12 cellular contexts compared by ENCODE assay signal in the genomic region with DNA sequence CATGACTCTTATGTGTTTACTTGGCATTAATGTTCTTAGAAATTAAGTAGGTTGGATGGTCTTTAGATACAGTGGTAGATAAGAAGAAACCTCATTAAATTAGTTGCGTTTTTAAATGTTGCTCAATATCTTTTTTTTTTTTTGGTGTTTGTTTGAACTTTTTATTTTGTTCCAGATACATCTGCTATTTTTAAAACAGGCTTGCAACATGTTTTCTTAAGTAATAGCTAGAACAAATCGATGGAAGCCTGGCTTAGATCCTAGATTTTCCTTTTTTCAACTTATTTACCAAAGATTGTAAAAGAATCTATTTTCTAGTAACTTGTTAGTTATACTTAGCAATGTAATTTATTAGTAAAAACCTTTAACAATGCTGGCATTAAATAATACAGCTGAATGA. TPM values are rescaled to one million over a fixed set of nuclear protein-coding genes. Genes with fewer than 3 reads are reported as not detected.
DNase-seq lines count a peak whose midpoint lies in the region; ATAC-seq, FAIRE-seq and TF ChIP-seq lines count a peak whose summit lies in the region.
"Had no signal": no experiment of that assay in that cellular context is flagged by ENCODE, and none has a peak within 500 bp of the region (broad histone marks: within the 10 kb centered on the region; RNA-seq: fewer than 3 reads in every experiment).

No MANE protein-coding gene starts in this region.

- BruUV-seq in HepG2 (replicated peaks; lab: Mats Ljungman, UMichigan) = no TSS peak

- H2BK15ac ChIP-seq in H1 (ENCODE audit: low read length) = no peak overlapping the region

- in situ Hi-C loops in HepG2 (cut with HindIII; ENCODE audit: extremely low pct_ligation_motif_present, low pct_unique_long_range_greater_than_20kb) = no loop called here

- H3K56ac ChIP-seq in H1 (replicated peaks; ENCODE audit: insufficient read length, low read depth, low read length) = no peak overlapping the region

- TF ChIP-seq EP300 in HepG2 (IDR thresholded peaks at IDR 0.05; ENCODE audit: low read depth in 2 of 2, low read length in 2 of 2) (no peak), HepG2 (CRISPR knock-in tag; IDR thresholded peaks at IDR 0.05; ENCODE audit: borderline replicate concordance) (no peak), H1 (IDR thresholded peaks at IDR 0.05; ENCODE audit: borderline replicate concordance in 1 of 2, low read depth in 2 of 2, low read length in 2 of 2) (no peak)

- no peak overlapping the region for H3K18ac ChIP-seq in H1 (ENCODE audit: extremely low read depth, low read length)

- H3K79me1 ChIP-seq in H1 (ENCODE audit: low read depth, low read length) = no peaks in the 10 kb centered on the region

- H4K5ac ChIP-seq in H1 (ENCODE audit: insufficient read length, low read depth, low read length) = no peak overlapping the region

- H3K9ac ChIP-seq in liver (ENCODE audit: low read depth in 1 of 2, low read length in 2 of 2) (no peak overlapping the region), HepG2 (ENCODE audit: insufficient read depth, low read depth, low read length) (no peak overlapping the region), H1 (replicated peaks in 1 of 4; ENCODE audit: extremely low read depth in 1 of 4, low read depth in 3 of 4, low read length in 3 of 4) (no peak overlapping the region)
- H3K9ac ChIP-seq: BLaER1 treated with 17β-estradiol and CSF1 and Interleukin-3, amounts not matched to agents 10 nM and 100 nM had no signal

- no peak overlapping the region for H2BK12ac ChIP-seq in H1 (ENCODE audit: low read depth, low read length)

- POLR2A ChIA-PET in HepG2 (lab: Yijun Ruan, JAX) = no interaction called here
- POLR2A ChIA-PET in H1 (lab: Charles Lee; ENCODE audit: partially characterized antibody) = no interaction called here

- no peak for TF ChIP-seq POLR2A in HepG2 (IDR thresholded peaks at IDR 0.05; ENCODE audit: insufficient read depth in 1 of 2, low read depth in 2 of 2, low read length in 2 of 2)
- no peak for TF ChIP-seq POLR2A in H1 (IDR thresholded peaks at IDR 0.05; ENCODE audit: control extremely low read depth in 1 of 2, low read depth in 2 of 2, low read length in 2 of 2)

- TF ChIP-seq CTCF in liver (IDR thresholded peaks at IDR 0.05; ENCODE audit: low read depth, low read length, missing input control) (no peak), HepG2 (CRISPR knock-in tag; IDR thresholded peaks at IDR 0.05) (no peak), H1 (IDR thresholded peaks at IDR 0.05; ENCODE audit: control extremely low read depth in 1 of 3, insufficient read depth in 1 of 3, low read depth in 1 of 3, low read length in 3 of 3) (no peak), fibroblast of villous mesenchyme (IDR thresholded peaks at IDR 0.05; ENCODE audit: insufficient read depth, low read depth, low read length) (no peak)

- H2AFZ ChIP-seq in HepG2 (ENCODE audit: low read length) = no peak overlapping the region
- no peak overlapping the region for H2AFZ ChIP-seq in H1 (ENCODE audit: low read length)

- H3K4me3 ChIP-seq in liver (ENCODE audit: low read depth in 1 of 3, low read length in 3 of 3) (no peak overlapping the region), HepG2 (replicated peaks in 1 of 3; ENCODE audit: insufficient read depth in 1 of 3, low read depth in 2 of 3, low read length in 3 of 3) (no peak overlapping the region), H1 (ENCODE audit: extremely low read depth in 1 of 4, insufficient read depth in 2 of 4, low read depth in 3 of 4, low read length in 4 of 4) (no peak overlapping the region), fibroblast of villous mesenchyme (ENCODE audit: low read depth, low read length) (no peak overlapping the region)
- H3K4me3 ChIP-seq: BLaER1 treated with 17β-estradiol and CSF1 and Interleukin-3, amounts not matched to agents 10 nM and 100 nM had no signal

- no peak overlapping the region for H2BK5ac ChIP-seq in H1 (ENCODE audit: low read depth, low read length)

- H3K4me2 ChIP-seq in HepG2 (ENCODE audit: low read depth, low read length) = no peak overlapping the region
- H3K4me2 ChIP-seq in H1 (ENCODE audit: insufficient read depth in 1 of 2, low read depth in 2 of 2, low read length in 2 of 2) = no peak overlapping the region
- H3K4me2 ChIP-seq: BLaER1 treated with 17β-estradiol and CSF1 and Interleukin-3, amounts not matched to agents 10 nM and 100 nM had no signal

- H3K4me1 ChIP-seq in liver (ENCODE audit: control insufficient read depth in 4 of 4, insufficient read depth in 4 of 4, low read length in 3 of 4) (peaks cover 2 to 28% (median 22%) of the 10 kb centered on the region in 4 donors), HepG2 (ENCODE audit: insufficient read depth, low read length) (no peaks in the 10 kb centered on the region), H1 (replicated peaks in 1 of 4; ENCODE audit: control insufficient read depth in 3 of 4, insufficient read depth in 4 of 4, low read length in 3 of 4) (peaks cover 0 to 5% (median 0%) of the 10 kb centered on the region in 4 experiments; a peak in 1 of 7 replicates)
- H3K4me1 ChIP-seq: BLaER1 treated with 17β-estradiol and CSF1 and Interleukin-3, amounts not matched to agents 10 nM and 100 nM had no signal

- H3K79me2 ChIP-seq in HepG2 (ENCODE audit: insufficient read depth, low read length) = no peaks in the 10 kb centered on the region
- H3K79me2 ChIP-seq in H1 (ENCODE audit: control insufficient read depth in 1 of 2, insufficient read depth in 2 of 2, low read length in 2 of 2) = peaks cover 0 to 79% of the 10 kb centered on the region in 2 experiments; a peak in 2 of 4 replicates

- no peak for ATAC-seq in HepG2
- ATAC-seq in HG02588 (IDR thresholded peaks at IDR 0.05; ENCODE audit: unreplicated experiment) = no peak
- no peak for ATAC-seq in Right ventricle myocardium superior (ENCODE audit: poor library complexity)
- no peak for ATAC-seq in HG02970 (IDR thresholded peaks at IDR 0.05; ENCODE audit: low FRiP score, unreplicated experiment)

- H3K23me2 ChIP-seq in H1 (ENCODE audit: low read depth, low read length) = no peaks in the 10 kb centered on the region

- FAIRE-seq in HepG2 (lab: Jason Lieb, UNC) = no peak
- FAIRE-seq in H1 (lab: Jason Lieb, UNC) = peak; percentile 24

- no peak overlapping the region for H2BK20ac ChIP-seq in H1 (ENCODE audit: low read length)

- no peak overlapping the region for H2BK120ac ChIP-seq in H1 (replicated peaks; ENCODE audit: low read depth, low read length)

- H4K8ac ChIP-seq in H1 (ENCODE audit: extremely low read depth, insufficient read depth, low read length) = no peak overlapping the region

- intact Hi-C loops in HepG2 (cut with micrococcal nuclease; ENCODE audit: unreplicated experiment) (no loop called here), Right ventricle myocardium superior (cut with DNase I) (no loop called here)

- H4K20me1 ChIP-seq in HepG2 (ENCODE audit: insufficient read depth, low read length) = no peaks in the 10 kb centered on the region
- no peaks in the 10 kb centered on the region for H4K20me1 ChIP-seq in H1 (replicated peaks in 1 of 2; ENCODE audit: control insufficient read depth in 1 of 2, insufficient read depth in 2 of 2, low read length in 2 of 2)
- H4K20me1 ChIP-seq: BLaER1 treated with 17β-estradiol and CSF1 and Interleukin-3, amounts not matched to agents 10 nM and 100 nM had no signal

- H2AK5ac ChIP-seq in H1 (ENCODE audit: low read depth, low read length) = no peak overlapping the region

- no peak for DNase-seq in HepG2 (ENCODE audit: low spot score)
- DNase-seq in H1 (ENCODE audit: low read depth in 1 of 2, low spot score in 2 of 2) = no peak
- peak; percentile 16 for DNase-seq in fibroblast of villous mesenchyme (ENCODE audit: low read depth)
- DNase-seq in Right ventricle myocardium superior = no peak
- DNase-seq: 8988T, ACHN, H7 had no signal

- no peak overlapping the region for H3K23ac ChIP-seq in H1 (ENCODE audit: insufficient read length)

- H3K36me3 ChIP-seq in liver (ENCODE audit: control insufficient read depth in 4 of 4, insufficient read depth in 3 of 4, low read depth in 1 of 4, low read length in 3 of 4) (no peaks in the 10 kb centered on the region), HepG2 (replicated peaks in 1 of 2; ENCODE audit: control insufficient read depth in 1 of 2, insufficient read depth in 2 of 2, low read length in 2 of 2) (no peaks in the 10 kb centered on the region), H1 (ENCODE audit: control insufficient read depth in 2 of 4, insufficient read depth in 4 of 4, low read length in 3 of 4) (no peaks in the 10 kb centered on the region)
- H3K36me3 ChIP-seq: BLaER1 treated with 17β-estradiol and CSF1 and Interleukin-3, amounts not matched to agents 10 nM and 100 nM had no signal

- H3K14ac ChIP-seq in H1 (ENCODE audit: insufficient read length) = no peak overlapping the region

- H3K9me3 ChIP-seq in liver (ENCODE audit: control insufficient read depth in 4 of 4, low read length in 3 of 4) (no peaks in the 10 kb centered on the region), HepG2 (ENCODE audit: low read length) (no peaks in the 10 kb centered on the region), H1 (ENCODE audit: insufficient read depth in 2 of 2, low read depth in 1 of 2, low read length in 1 of 2) (no peaks in the 10 kb centered on the region)

- CTCF ChIA-PET in HepG2 (lab: Yijun Ruan, JAX; ENCODE audit: low intra/inter-chr PET ratio, low total read pairs) = no interaction called here
- CTCF ChIA-PET in H1 (lab: Charles Lee; ENCODE audit: partially characterized antibody) = interaction anchor here (1.5 kb wide), 1 partner anchor 94 kb away, joined by 3 read pairs; no protein-coding TSS in a partner anchor

- H3K27me3 ChIP-seq in liver (ENCODE audit: control insufficient read depth in 4 of 4, insufficient read depth in 4 of 4, low read length in 3 of 4) (no peaks in the 10 kb centered on the region), HepG2 (ENCODE audit: control insufficient read depth in 1 of 2, insufficient read depth in 2 of 2, low read length in 2 of 2) (no peaks in the 10 kb centered on the region), H1 (replicated peaks in 1 of 4; ENCODE audit: control insufficient read depth in 3 of 4, extremely low read depth in 1 of 4, insufficient read depth in 3 of 4, low read length in 3 of 4) (no peaks in the 10 kb centered on the region)
- H3K27me3 ChIP-seq: BLaER1 treated with 17β-estradiol and CSF1 and Interleukin-3, amounts not matched to agents 10 nM and 100 nM had no signal

- H3K27ac ChIP-seq in liver (ENCODE audit: low read depth in 1 of 2, low read length in 2 of 2) (no peak overlapping the region), HepG2 (ENCODE audit: extremely low read length, insufficient read depth, low read length) (no peak overlapping the region), H1 (ENCODE audit: low read depth, low read length) (no peak overlapping the region)
- H3K27ac ChIP-seq: BLaER1 treated with 17β-estradiol and CSF1 and Interleukin-3, amounts not matched to agents 10 nM and 100 nM; HL-60 had no signal

- 21% methylated on average over 2 of the region's 2 CpGs for WGBS in liver
- whole genome bisulfite sequencing in HepG2 (ENCODE audit: low lambda C conversion rate) = 0% methylated on average over 2 of the region's 2 CpGs
- 68% methylated on average over 2 of the region's 2 CpGs; no CpG with 5 or more reads in 1 of the 2 experiments for WGBS in H1 (ENCODE audit: extremely low coverage in 1 of 2, insufficient coverage in 1 of 2, insufficient read length in 1 of 2, insufficient replicate concordance in 2 of 2, low coverage in 1 of 2, low lambda C conversion rate in 2 of 2, missing lambda C conversion rate in 1 of 2), 2 experiments

- TF ChIP-seq RAD21 in liver (IDR thresholded peaks at IDR 0.05) (no peak), HepG2 (CRISPR knock-in tag; IDR thresholded peaks at IDR 0.05) (no peak), H1 (IDR thresholded peaks at IDR 0.05 in 1 of 2, conservative IDR thresholded peaks at IDR 0.05 in 1 of 2; ENCODE audit: low read depth in 2 of 2, low read length in 2 of 2) (no peak)

- no peak overlapping the region for H3K4ac ChIP-seq in H1 (replicated peaks; ENCODE audit: insufficient read length, low read depth, low read length)

- H4K91ac ChIP-seq in H1 (replicated peaks; ENCODE audit: insufficient read length, low read length) = no peak overlapping the region

RNA-seq across cellular contexts. Expression of gene CNKSR2, which starts 9.3 kb away (rescaled TPM):
- 1 to 10 TPM; 2.1 to 3.3 TPM for total RNA-seq in liver
- 1 to 10 TPM in 1 of 2 donors, under 1 TPM in 1; 0.55 to 1.9 TPM for polyA plus RNA-seq in liver
- total RNA-seq in HepG2 (2016; rRNA removed; fragmentation: Illumina TruSeq; extraction: Trizol) = not detected in 2 replicates
- not detected in 2 replicates for total RNA-seq in HepG2 (2016; cell fraction: cytosol; rRNA removed; fragmentation: Illumina TruSeq; extraction: Trizol; ENCODE audit: low read depth)
- total RNA-seq in HepG2 (2016; cell fraction: insoluble cytoplasmic fraction; rRNA removed; fragmentation: Illumina TruSeq; extraction: Trizol) = not detected in 2 replicates
- not detected in 2 replicates for total RNA-seq in HepG2 (2016; cell fraction: membrane; rRNA removed; fragmentation: Illumina TruSeq; extraction: Trizol)
- not detected in 2 replicates for total RNA-seq in HepG2 (2016; cell fraction: nucleus; rRNA removed; fragmentation: Illumina TruSeq; extraction: Trizol)
- not detected in 2 replicates for polyA plus RNA-seq in HepG2 (2011; rRNA removed)
- not detected in 2 replicates for polyA plus RNA-seq in HepG2 (2011; cell fraction: cytosol; rRNA removed)
- polyA plus RNA-seq in HepG2 (2011; cell fraction: nucleus; rRNA removed) = not detected in 2 replicates
- not detected in 2 replicates for polyA plus RNA-seq in HepG2 (2012)
- polyA plus RNA-seq in HepG2 (2016; cell fraction: cytosol; fragmentation: Illumina TruSeq; extraction: Trizol; ENCODE audit: low read depth) = not detected in 2 replicates
- polyA plus RNA-seq in HepG2 (2016; cell fraction: insoluble cytoplasmic fraction; fragmentation: Illumina TruSeq; extraction: Trizol; ENCODE audit: low read depth) = not detected in 2 replicates
- not detected in 2 replicates for polyA plus RNA-seq in HepG2 (2016; cell fraction: membrane; fragmentation: Illumina TruSeq; extraction: Trizol; ENCODE audit: low read depth)
- not detected in 2 replicates for polyA plus RNA-seq in HepG2 (2016; cell fraction: nucleus; fragmentation: Illumina TruSeq; extraction: Trizol; ENCODE audit: insufficient read depth, low read depth)
- not detected in 2 replicates for polyA minus RNA-seq in HepG2 (2011; rRNA and poly(A)+ RNA removed; ENCODE audit: low replicate concordance)
- not detected in 2 replicates for polyA minus RNA-seq in HepG2 (2011; cell fraction: cytosol; rRNA and poly(A)+ RNA removed)
- not detected in 2 replicates for polyA minus RNA-seq in HepG2 (2011; cell fraction: nucleus; rRNA and poly(A)+ RNA removed)
- 16.3 and 19.8 TPM in 2 replicates for total RNA-seq in H1 (2021; fragmentation: NEBNext Ultra II Directional; extraction: Animal tissue kit (Norgen Biotek cat#: 25700))
- polyA plus RNA-seq in H1 (2011; rRNA removed) = 5.5 and 12.0 TPM in 2 replicates
- 8.2 TPM for polyA plus RNA-seq in H1 (2011; cell fraction: cytosol; rRNA removed)
- polyA plus RNA-seq in H1 (2011; cell fraction: nucleus; rRNA removed) = 18.1 TPM
- polyA plus RNA-seq in H1 (2012, experiment 1 of 2) = 7.4 to 13.0 TPM (median 9.6 TPM) in 4 replicates
- polyA plus RNA-seq in H1 (2012, experiment 2 of 2) = 0.59 TPM
- polyA plus RNA-seq in H1 (2013, experiment 1 of 2) = 5.9 TPM
- polyA plus RNA-seq in H1 (2013, experiment 2 of 2) = 5.8 TPM
- polyA minus RNA-seq in H1 (2011; rRNA and poly(A)+ RNA removed) = 33.7 and 42.3 TPM in 2 replicates
- polyA minus RNA-seq in H1 (2011; cell fraction: cytosol; rRNA and poly(A)+ RNA removed) = 12.2 TPM
- 94.6 TPM for polyA minus RNA-seq in H1 (2011; cell fraction: nucleus; rRNA and poly(A)+ RNA removed)
- 1.9 and 4.7 TPM in 2 replicates for total RNA-seq in fibroblast of villous mesenchyme
- total RNA-seq in Right ventricle myocardium superior = 0.51 TPM
